8 cellular contexts compared by ENCODE assay signal in the genomic region with DNA sequence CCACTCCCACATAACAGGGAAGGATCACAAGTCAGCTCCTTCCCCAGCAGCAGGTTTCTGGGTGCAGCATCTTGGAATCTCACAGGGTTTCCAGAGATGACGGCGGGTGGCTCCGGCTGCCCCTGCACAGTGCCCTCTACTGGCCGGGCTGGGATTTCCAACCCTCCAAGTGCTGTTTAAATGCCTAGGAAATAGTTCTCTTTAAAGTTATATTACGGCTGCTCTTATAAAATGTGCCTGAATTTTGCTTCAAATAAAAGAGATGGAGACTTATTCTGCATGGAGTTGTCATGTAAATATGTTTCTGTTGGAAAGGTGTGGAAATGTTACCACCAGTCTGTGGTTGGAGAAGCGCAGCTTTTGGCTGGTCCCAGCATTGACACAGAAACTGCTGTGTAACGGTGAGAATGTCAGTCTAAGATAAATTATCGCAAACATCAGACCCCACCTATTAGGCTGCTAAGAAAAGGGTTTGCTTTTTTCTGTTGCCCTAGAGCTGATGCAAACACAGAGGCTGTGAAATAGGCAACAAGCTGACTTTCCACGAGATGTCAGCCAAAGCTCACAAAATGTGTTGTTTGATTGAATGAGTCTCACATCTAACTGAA. TPM values are rescaled to one million over a fixed set of nuclear protein-coding genes. Genes with fewer than 3 reads are reported as not detected.
DNase-seq lines count a peak whose midpoint lies in the region; ATAC-seq and TF ChIP-seq lines count a peak whose summit lies in the region.

No MANE protein-coding gene starts in this region.

- peak; percentile 53 for TF ChIP-seq CTCF in WERI-Rb-1 (IDR thresholded peaks at IDR 0.05; ENCODE audit: low read depth, low read length)
- TF ChIP-seq CTCF in prostate gland (IDR thresholded peaks at IDR 0.05) = peak in 3 of 4 experiments; percentile 24 to 55 (median 27)

- H3K36me3 Mint-ChIP-seq in effector memory CD8-positive, alpha-beta T cell (ENCODE audit: insufficient read depth) = peaks cover 7% of the 10 kb centered on the region

- H3K4me1 Mint-ChIP-seq in effector memory CD8-positive, alpha-beta T cell (ENCODE audit: low read depth in 2 of 2) = peaks cover 9 to 16% of the 10 kb centered on the region in 2 donors

- no peak overlapping the region for H3K27ac ChIP-seq in WERI-Rb-1
- no peak overlapping the region for H3K27ac ChIP-seq in prostate gland

- peaks cover 10 to 12% of the 10 kb centered on the region in 2 donors for H3K27me3 Mint-ChIP-seq in effector memory CD8-positive, alpha-beta T cell

- H3K27me3 ChIP-seq in WERI-Rb-1 (ENCODE audit: insufficient read depth, low read depth, severe bottlenecking) = no peaks in the 10 kb centered on the region
- no peaks in the 10 kb centered on the region for H3K27me3 ChIP-seq in prostate gland (replicated peaks; ENCODE audit: insufficient read depth)

- no peaks in the 10 kb centered on the region for H3K9me3 Mint-ChIP-seq in effector memory CD8-positive, alpha-beta T cell

- TF ChIP-seq POLR2A in prostate gland (IDR thresholded peaks at IDR 0.05) = no peak

- no peak overlapping the region for H3K4me3 ChIP-seq in WERI-Rb-1 (ENCODE audit: low read depth, low read length)
- no peak overlapping the region for H3K4me3 ChIP-seq in prostate gland

- no peak for ATAC-seq in effector memory CD8-positive, alpha-beta T cell (replicated peaks)
- no peak for ATAC-seq in GM18519 (IDR thresholded peaks at IDR 0.05; ENCODE audit: low FRiP score, unreplicated experiment)

- no peak overlapping the region for H3K4me3 Mint-ChIP-seq in effector memory CD8-positive, alpha-beta T cell

- WGBS in prostate gland = 45% methylated on average over 9 of the region's 9 CpGs

- DNase-seq in COLO668 (lab: John Stamatoyannopoulos, UW; ENCODE audit: unreplicated experiment) (peak; percentile 40), Kasumi-1 (lab: John Stamatoyannopoulos, UW) (peak; percentile 19 to 38), WERI-Rb-1 (no peak), prostate gland (ENCODE audit: low spot score) (no peak), GOT3 (lab: John Stamatoyannopoulos, UW) (no peak)
- peak; percentile 26 to 47 (median 41) for DNase-seq in effector memory CD8-positive, alpha-beta T cell
- no peak for DNase-seq in central memory CD4-positive, alpha-beta T cell

- no peaks in the 10 kb centered on the region for H3K9me3 ChIP-seq in WERI-Rb-1 (ENCODE audit: severe bottlenecking)
- H3K9me3 ChIP-seq in prostate gland = no peaks in the 10 kb centered on the region

- H3K4me1 ChIP-seq in prostate gland (replicated peaks) = no peaks in the 10 kb centered on the region

- H3K36me3 ChIP-seq in WERI-Rb-1 (peaks cover 16% of the 10 kb centered on the region), prostate gland (no peaks in the 10 kb centered on the region)

- no peak overlapping the region for H3K27ac Mint-ChIP-seq in effector memory CD8-positive, alpha-beta T cell

- intact Hi-C loops in prostate gland (cut with DNase I) = loop anchor here (5.0 kb wide), 1 partner anchor 640 kb away; the partner anchor contains the start of gene ARL4C

RNA-seq across cellular contexts. Expression of gene HJURP, which starts 3.3 kb away (rescaled TPM):
- total RNA-seq in prostate gland = 1 to 10 TPM; 1.7 to 4.2 TPM

RNA-seq across cellular contexts. Expression of gene TRPM8, which starts 59.6 kb away (rescaled TPM):
- total RNA-seq in prostate gland = 10 to 100 TPM; 71.1 to 71.3 TPM

Comparison
In these comparisons a context has a peak if more than half of its experiments do, and no peak if none do; other contexts are left out.
1. DNase-seq: peak in COLO668 (single experiment), Kasumi-1 (2 of 2) and effector memory CD8-positive, alpha-beta T cell (3 of 3); none in WERI-Rb-1 (single experiment), prostate gland (single experiment), GOT3 (single experiment) and central memory CD4-positive, alpha-beta T cell (single experiment).